26 cellular contexts compared by ENCODE assay signal in the genomic region with DNA sequence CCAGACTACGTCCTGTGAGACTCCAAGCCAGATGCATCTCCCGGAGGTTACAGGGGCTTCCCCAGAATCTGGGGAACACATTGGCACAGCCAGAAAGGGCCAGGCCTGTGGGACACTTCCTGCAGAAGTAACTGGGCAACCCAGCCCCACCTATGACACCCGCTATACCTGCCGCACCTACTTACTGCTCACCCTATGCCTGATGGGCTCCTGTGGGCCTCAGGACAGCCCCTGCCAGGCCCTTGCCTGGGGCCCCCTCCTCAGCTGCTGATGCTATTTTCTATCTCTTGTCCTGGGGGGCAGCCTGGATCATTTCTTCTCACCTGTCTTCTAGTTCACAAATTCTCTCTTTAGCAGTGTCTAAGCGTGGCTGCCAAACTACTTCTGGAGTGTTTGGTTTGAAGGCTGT. TPM values are rescaled to one million over a fixed set of nuclear protein-coding genes. Genes with fewer than 3 reads are reported as not detected.
DNase-seq lines count a peak whose midpoint lies in the region; ATAC-seq, FAIRE-seq and TF ChIP-seq lines count a peak whose summit lies in the region.
"Had no signal": no experiment of that assay in that cellular context is flagged by ENCODE, and none has a peak within 500 bp of the region (broad histone marks: within the 10 kb centered on the region; RNA-seq: fewer than 3 reads in every experiment).

No MANE protein-coding gene starts in this region.

- intact Hi-C loops in right lobe of liver (cut with DNase I) (no loop called here), HepG2 (cut with micrococcal nuclease; ENCODE audit: unreplicated experiment) (no loop called here), ascending aorta (cut with DNase I) (no loop called here)

- H3K4ac ChIP-seq in H1 (replicated peaks; ENCODE audit: insufficient read length, low read depth, low read length), result no peak overlapping the region

- no peaks in the 10 kb centered on the region for H3K79me2 ChIP-seq in HepG2 (ENCODE audit: insufficient read depth, low read length)
- H3K79me2 ChIP-seq in H1 (ENCODE audit: control insufficient read depth in 1 of 2, insufficient read depth in 2 of 2, low read length in 2 of 2), result no peaks in the 10 kb centered on the region
- H3K79me2 ChIP-seq in osteoblast (ENCODE audit: insufficient read depth, low read length), result no peaks in the 10 kb centered on the region

- 90% methylated on average over 1 of the region's 5 CpGs for WGBS in right lobe of liver (ENCODE audit: insufficient coverage, low coverage, low lambda C conversion rate, missing lambda C conversion rate)
- 63% methylated on average over 2 of the region's 5 CpGs for WGBS in HepG2 (ENCODE audit: low lambda C conversion rate)
- WGBS in H1 (ENCODE audit: extremely low coverage in 1 of 2, insufficient coverage in 1 of 2, insufficient read length in 1 of 2, insufficient replicate concordance in 2 of 2, low coverage in 1 of 2, low lambda C conversion rate in 2 of 2, missing lambda C conversion rate in 1 of 2), 2 experiments, result 92% methylated on average over 5 of the region's 5 CpGs; no CpG with 5 or more reads in 1 of the 2 experiments

- no peak overlapping the region for H3K18ac ChIP-seq in H1 (ENCODE audit: extremely low read depth, low read length)

- H3K23me2 ChIP-seq in H1 (ENCODE audit: low read depth, low read length), result no peaks in the 10 kb centered on the region

- no peak overlapping the region for H3K27ac ChIP-seq in right lobe of liver
- H3K27ac ChIP-seq in HepG2 (ENCODE audit: extremely low read length, insufficient read depth, low read length), result no peak overlapping the region
- no peak overlapping the region for H3K27ac ChIP-seq in H1 (ENCODE audit: low read depth, low read length)
- H3K27ac ChIP-seq in osteoblast (ENCODE audit: low read depth, low read length), result no peak overlapping the region
- H3K27ac ChIP-seq in ascending aorta, result no peak overlapping the region
- no peak overlapping the region for H3K27ac ChIP-seq in WERI-Rb-1
- H3K27ac ChIP-seq: BLaER1 treated with 17β-estradiol and CSF1 and Interleukin-3, amounts not matched to agents 10 nM and 100 nM; SK-N-MC had no signal

- H2AK5ac ChIP-seq in H1 (ENCODE audit: low read depth, low read length), result no peak overlapping the region

- no peaks in the 10 kb centered on the region for H3K36me3 ChIP-seq in right lobe of liver
- no peaks in the 10 kb centered on the region for H3K36me3 ChIP-seq in HepG2 (replicated peaks in 1 of 2; ENCODE audit: control insufficient read depth in 1 of 2, insufficient read depth in 2 of 2, low read length in 2 of 2)
- H3K36me3 ChIP-seq in H1 (ENCODE audit: control insufficient read depth in 2 of 4, insufficient read depth in 4 of 4, low read length in 3 of 4), result peaks cover 0 to 4% (median 0%) of the 10 kb centered on the region in 4 experiments; a peak in 2 of 8 replicates
- no peaks in the 10 kb centered on the region for H3K36me3 ChIP-seq in osteoblast (ENCODE audit: insufficient read depth, low read length)
- peaks cover 0 to 21% of the 10 kb centered on the region in 2 donors for H3K36me3 ChIP-seq in ascending aorta
- H3K36me3 ChIP-seq in WERI-Rb-1, result peaks cover 48% of the 10 kb centered on the region

- H2BK120ac ChIP-seq in H1 (replicated peaks; ENCODE audit: low read depth, low read length), result no peak overlapping the region

- H4K5ac ChIP-seq in H1 (ENCODE audit: insufficient read length, low read depth, low read length), result no peak overlapping the region

- no peaks in the 10 kb centered on the region for H4K20me1 ChIP-seq in HepG2 (ENCODE audit: insufficient read depth, low read length)
- H4K20me1 ChIP-seq in H1 (replicated peaks in 1 of 2; ENCODE audit: control insufficient read depth in 1 of 2, insufficient read depth in 2 of 2, low read length in 2 of 2), result peaks cover 0 to 2% of the 10 kb centered on the region in 2 experiments
- no peaks in the 10 kb centered on the region for H4K20me1 ChIP-seq in osteoblast (ENCODE audit: insufficient read depth, low read length)

- TF ChIP-seq RAD21 in HepG2 (CRISPR knock-in tag; IDR thresholded peaks at IDR 0.05) (no peak), H1 (IDR thresholded peaks at IDR 0.05 in 1 of 2, conservative IDR thresholded peaks at IDR 0.05 in 1 of 2; ENCODE audit: low read depth in 2 of 2, low read length in 2 of 2) (no peak)

- no TSS peak for BruUV-seq in HepG2 (replicated peaks; lab: Mats Ljungman, UMichigan)

- H3K4me3 ChIP-seq in right lobe of liver (no peak overlapping the region), HepG2 (replicated peaks in 1 of 3; ENCODE audit: insufficient read depth in 1 of 3, low read depth in 2 of 3, low read length in 3 of 3) (no peak overlapping the region), H1 (ENCODE audit: extremely low read depth in 1 of 4, insufficient read depth in 2 of 4, low read depth in 3 of 4, low read length in 4 of 4) (no peak overlapping the region), osteoblast (ENCODE audit: insufficient read depth, low read length) (no peak overlapping the region), ascending aorta (no peak overlapping the region), WERI-Rb-1 (ENCODE audit: low read depth, low read length) (no peak overlapping the region)
- H3K4me3 ChIP-seq: SK-N-MC had no signal

- no peak for TF ChIP-seq EP300 in HepG2 (IDR thresholded peaks at IDR 0.05; ENCODE audit: low read depth in 2 of 2, low read length in 2 of 2)
- TF ChIP-seq EP300 in HepG2 (CRISPR knock-in tag; IDR thresholded peaks at IDR 0.05; ENCODE audit: borderline replicate concordance), result no peak
- no peak for TF ChIP-seq EP300 in H1 (IDR thresholded peaks at IDR 0.05; ENCODE audit: borderline replicate concordance in 1 of 2, low read depth in 2 of 2, low read length in 2 of 2)

- in situ Hi-C loops in HepG2 (cut with HindIII; ENCODE audit: extremely low pct_ligation_motif_present, low pct_unique_long_range_greater_than_20kb), result loop anchor here (10.0 kb wide), 1 partner anchor 45 kb away; no protein-coding TSS in a partner anchor

- no peak overlapping the region for H4K8ac ChIP-seq in H1 (ENCODE audit: extremely low read depth, insufficient read depth, low read length)

- H3K27me3 ChIP-seq in right lobe of liver (no peaks in the 10 kb centered on the region), HepG2 (ENCODE audit: control insufficient read depth in 1 of 2, insufficient read depth in 2 of 2, low read length in 2 of 2) (peaks cover 3 to 11% of the 10 kb centered on the region in 2 experiments; a peak in 2 of 5 replicates), H1 (replicated peaks in 1 of 4; ENCODE audit: control insufficient read depth in 3 of 4, extremely low read depth in 1 of 4, insufficient read depth in 3 of 4, low read length in 3 of 4) (no peaks in the 10 kb centered on the region), osteoblast (ENCODE audit: insufficient read depth, low read length) (no peaks in the 10 kb centered on the region), ascending aorta (no peaks in the 10 kb centered on the region), WERI-Rb-1 (ENCODE audit: insufficient read depth, low read depth, severe bottlenecking) (no peaks in the 10 kb centered on the region)
- H3K27me3 ChIP-seq: BLaER1 treated with 17β-estradiol and CSF1 and Interleukin-3, amounts not matched to agents 10 nM and 100 nM had no signal

- no peak overlapping the region for H3K14ac ChIP-seq in H1 (ENCODE audit: insufficient read length)

- H2BK15ac ChIP-seq in H1 (ENCODE audit: low read length), result no peak overlapping the region

- ATAC-seq in right lobe of liver (no peak), HepG2 (no peak), GM21619 (IDR thresholded peaks at IDR 0.05; ENCODE audit: unreplicated experiment) (no peak)
- ATAC-seq: Panc1 had no signal

- no peak overlapping the region for H3K56ac ChIP-seq in H1 (replicated peaks; ENCODE audit: insufficient read length, low read depth, low read length)

- CTCF ChIA-PET in HepG2 (lab: Yijun Ruan, JAX; ENCODE audit: low intra/inter-chr PET ratio, low total read pairs) (no interaction called here), H1 (lab: Charles Lee; ENCODE audit: partially characterized antibody) (interaction anchor here (1.1 kb wide), 1 partner anchor 20 kb away, joined by 3 read pairs; no protein-coding TSS in a partner anchor)

- TF ChIP-seq POLR2A in right lobe of liver (IDR thresholded peaks at IDR 0.05) (no peak), HepG2 (IDR thresholded peaks at IDR 0.05; ENCODE audit: insufficient read depth in 1 of 2, low read depth in 2 of 2, low read length in 2 of 2) (no peak), H1 (IDR thresholded peaks at IDR 0.05; ENCODE audit: control extremely low read depth in 1 of 2, low read depth in 2 of 2, low read length in 2 of 2) (no peak)

- H2AFZ ChIP-seq in HepG2 (ENCODE audit: low read length), result no peak overlapping the region
- no peak overlapping the region for H2AFZ ChIP-seq in H1 (ENCODE audit: low read length)
- no peak overlapping the region for H2AFZ ChIP-seq in osteoblast (ENCODE audit: low read length)

- POLR2A ChIA-PET in HepG2 (lab: Yijun Ruan, JAX) (no interaction called here), H1 (lab: Charles Lee; ENCODE audit: partially characterized antibody) (no interaction called here)

- H2BK20ac ChIP-seq in H1 (ENCODE audit: low read length), result no peak overlapping the region

- no peak overlapping the region for H2BK12ac ChIP-seq in H1 (ENCODE audit: low read depth, low read length)

- no peaks in the 10 kb centered on the region for H3K79me1 ChIP-seq in H1 (ENCODE audit: low read depth, low read length)

- H3K9ac ChIP-seq in HepG2 (ENCODE audit: insufficient read depth, low read depth, low read length), result no peak overlapping the region
- no peak overlapping the region for H3K9ac ChIP-seq in H1 (replicated peaks in 1 of 4; ENCODE audit: extremely low read depth in 1 of 4, low read depth in 3 of 4, low read length in 3 of 4)
- H3K9ac ChIP-seq: BLaER1 treated with 17β-estradiol and CSF1 and Interleukin-3, amounts not matched to agents 10 nM and 100 nM had no signal

- FAIRE-seq in HepG2 (lab: Jason Lieb, UNC) (no peak), H1 (lab: Jason Lieb, UNC) (no peak)
- FAIRE-seq: A204.1, GM18507 had no signal

- TF ChIP-seq CTCF in right lobe of liver (IDR thresholded peaks at IDR 0.05) (no peak), HepG2 (CRISPR knock-in tag; IDR thresholded peaks at IDR 0.05) (no peak), H1 (IDR thresholded peaks at IDR 0.05; ENCODE audit: control extremely low read depth in 1 of 3, insufficient read depth in 1 of 3, low read depth in 1 of 3, low read length in 3 of 3) (no peak), osteoblast (IDR thresholded peaks at IDR 0.05; ENCODE audit: extremely low read depth, low read depth, low read length) (no peak), ascending aorta (IDR thresholded peaks at IDR 0.05) (no peak), WERI-Rb-1 (IDR thresholded peaks at IDR 0.05; ENCODE audit: low read depth, low read length) (no peak)

- no peak overlapping the region for H3K23ac ChIP-seq in H1 (ENCODE audit: insufficient read length)

- DNase-seq in right lobe of liver (peak in 2 of 3 donors; percentile 13 to 15), HepG2 (ENCODE audit: low spot score) (no peak), H1 (ENCODE audit: low read depth in 1 of 2, low spot score in 2 of 2) (no peak), osteoblast (ENCODE audit: insufficient read length, low spot score, missing footprints) (peak; percentile 45), ascending aorta (ENCODE audit: low spot score in 2 of 2) (no peak), WERI-Rb-1 (no peak), NOMO-1 (lab: John Stamatoyannopoulos, UW; ENCODE audit: unreplicated experiment in 2 of 2) (no peak)
- DNase-seq: AML-193; CD4-positive, alpha-beta T cell; COR-L47; DMS53; H7; NCI-H1092; NCI-H1417 treated with DMSO at 0.1 percent for 48 hours; NCI-H1694 treated with DMSO at 0.1 percent for 48 hours; NCI-H2081; NCI-H2227 treated with DMSO at 0.1 percent for 48 hours; NCI-H69; SHP77 treated with DMSO at 0.1 percent for 48 hours had no signal

- H3K9me3 ChIP-seq in right lobe of liver (peaks cover 0 to 9% (median 0%) of the 10 kb centered on the region in 4 donors), HepG2 (ENCODE audit: low read length) (peaks cover 10% of the 10 kb centered on the region), H1 (ENCODE audit: insufficient read depth in 2 of 2, low read depth in 1 of 2, low read length in 1 of 2) (peaks cover 5 to 16% of the 10 kb centered on the region in 2 experiments), osteoblast (ENCODE audit: low read depth, low read length) (peaks cover 8% of the 10 kb centered on the region), ascending aorta (peaks cover 6 to 9% of the 10 kb centered on the region in 2 donors), WERI-Rb-1 (ENCODE audit: severe bottlenecking) (peaks cover 17% of the 10 kb centered on the region)

- H2BK5ac ChIP-seq in H1 (ENCODE audit: low read depth, low read length), result no peak overlapping the region

- H4K91ac ChIP-seq in H1 (replicated peaks; ENCODE audit: insufficient read length, low read length), result no peak overlapping the region

- H3K4me1 ChIP-seq in right lobe of liver (no peaks in the 10 kb centered on the region), HepG2 (ENCODE audit: insufficient read depth, low read length) (no peaks in the 10 kb centered on the region), H1 (replicated peaks in 1 of 4; ENCODE audit: control insufficient read depth in 3 of 4, insufficient read depth in 4 of 4, low read length in 3 of 4) (peaks cover 0 to 9% (median 0%) of the 10 kb centered on the region in 4 experiments; a peak in 3 of 7 replicates), osteoblast (ENCODE audit: insufficient read depth, low read length) (no peaks in the 10 kb centered on the region), ascending aorta (no peaks in the 10 kb centered on the region)

- no peak overlapping the region for H3K4me2 ChIP-seq in HepG2 (ENCODE audit: low read depth, low read length)
- no peak overlapping the region for H3K4me2 ChIP-seq in H1 (ENCODE audit: insufficient read depth in 1 of 2, low read depth in 2 of 2, low read length in 2 of 2)
- no peak overlapping the region for H3K4me2 ChIP-seq in osteoblast (ENCODE audit: insufficient read depth, low read length)
- H3K4me2 ChIP-seq: BLaER1 treated with 17β-estradiol and CSF1 and Interleukin-3, amounts not matched to agents 10 nM and 100 nM had no signal

RNA-seq across cellular contexts. Expression of gene JAG2, which starts 28.7 kb away (rescaled TPM):
- 1 to 10 TPM; 1.1 to 3.5 (median 1.2) TPM for total RNA-seq in right lobe of liver
- total RNA-seq in HepG2 (2016; rRNA removed; fragmentation: Illumina TruSeq; extraction: Trizol), result 0.04 TPM in 1 of 2 replicates, not detected in the other
- not detected in 2 replicates for total RNA-seq in HepG2 (2016; cell fraction: cytosol; rRNA removed; fragmentation: Illumina TruSeq; extraction: Trizol; ENCODE audit: low read depth)
- total RNA-seq in HepG2 (2016; cell fraction: insoluble cytoplasmic fraction; rRNA removed; fragmentation: Illumina TruSeq; extraction: Trizol), result not detected in 2 replicates
- not detected in 2 replicates for total RNA-seq in HepG2 (2016; cell fraction: membrane; rRNA removed; fragmentation: Illumina TruSeq; extraction: Trizol)
- total RNA-seq in HepG2 (2016; cell fraction: nucleus; rRNA removed; fragmentation: Illumina TruSeq; extraction: Trizol), result not detected in 2 replicates
- 0.16 and 0.22 TPM in 2 replicates for polyA plus RNA-seq in HepG2 (2011; rRNA removed)
- 0.04 and 0.10 TPM in 2 replicates for polyA plus RNA-seq in HepG2 (2011; cell fraction: cytosol; rRNA removed)
- 1.3 and 3.3 TPM in 2 replicates for polyA plus RNA-seq in HepG2 (2011; cell fraction: nucleus; rRNA removed)
- polyA plus RNA-seq in HepG2 (2012), result 0.16 TPM in 1 of 2 replicates, not detected in the other
- polyA plus RNA-seq in HepG2 (2016; cell fraction: cytosol; fragmentation: Illumina TruSeq; extraction: Trizol; ENCODE audit: low read depth), result not detected in 2 replicates
- polyA plus RNA-seq in HepG2 (2016; cell fraction: insoluble cytoplasmic fraction; fragmentation: Illumina TruSeq; extraction: Trizol; ENCODE audit: low read depth), result not detected in 2 replicates
- not detected in 2 replicates for polyA plus RNA-seq in HepG2 (2016; cell fraction: membrane; fragmentation: Illumina TruSeq; extraction: Trizol; ENCODE audit: low read depth)
- polyA plus RNA-seq in HepG2 (2016; cell fraction: nucleus; fragmentation: Illumina TruSeq; extraction: Trizol; ENCODE audit: insufficient read depth, low read depth), result not detected in 2 replicates
- polyA minus RNA-seq in HepG2 (2011; rRNA and poly(A)+ RNA removed; ENCODE audit: low replicate concordance), result 0.36 and 6.6 TPM in 2 replicates
- 0.44 TPM in 1 of 2 replicates, not detected in the other for polyA minus RNA-seq in HepG2 (2011; cell fraction: cytosol; rRNA and poly(A)+ RNA removed)
- 0.13 TPM in 1 of 2 replicates, not detected in the other for polyA minus RNA-seq in HepG2 (2011; cell fraction: nucleus; rRNA and poly(A)+ RNA removed)
- 6.2 and 8.9 TPM in 2 replicates for total RNA-seq in H1 (2021; fragmentation: NEBNext Ultra II Directional; extraction: Animal tissue kit (Norgen Biotek cat#: 25700))
- polyA plus RNA-seq in H1 (2011; rRNA removed), result 2.8 and 4.8 TPM in 2 replicates
- 6.5 TPM for polyA plus RNA-seq in H1 (2011; cell fraction: cytosol; rRNA removed)
- polyA plus RNA-seq in H1 (2011; cell fraction: nucleus; rRNA removed), result 27.2 TPM
- 5.4 to 9.8 TPM (median 7.3 TPM) in 4 replicates for polyA plus RNA-seq in H1 (2012, experiment 1 of 2)
- polyA plus RNA-seq in H1 (2012, experiment 2 of 2), result 4.8 TPM
- 4.2 TPM for polyA plus RNA-seq in H1 (2013, experiment 1 of 2)
- 4.1 TPM for polyA plus RNA-seq in H1 (2013, experiment 2 of 2)
- 3.4 and 4.7 TPM in 2 replicates for polyA minus RNA-seq in H1 (2011; rRNA and poly(A)+ RNA removed)
- 2.9 TPM for polyA minus RNA-seq in H1 (2011; cell fraction: cytosol; rRNA and poly(A)+ RNA removed)
- 5.7 TPM for polyA minus RNA-seq in H1 (2011; cell fraction: nucleus; rRNA and poly(A)+ RNA removed)
- total RNA-seq in osteoblast, result 1.8 and 3.3 TPM in 2 replicates
- 35.5 TPM for total RNA-seq in ascending aorta
- polyA plus RNA-seq: IgD-negative memory B cell had no signal

RNA-seq across cellular contexts. Expression of gene NUDT14, which starts 41.3 kb away (rescaled TPM):
- total RNA-seq in right lobe of liver, result 10 to 100 TPM in 5 of 6 experiments, 1 to 10 TPM in 1; 9.0 to 27.4 (median 11.4) TPM
- 4.0 and 5.8 TPM in 2 replicates for total RNA-seq in HepG2 (2016; rRNA removed; fragmentation: Illumina TruSeq; extraction: Trizol)
- 9.0 and 9.9 TPM in 2 replicates for total RNA-seq in HepG2 (2016; cell fraction: cytosol; rRNA removed; fragmentation: Illumina TruSeq; extraction: Trizol; ENCODE audit: low read depth)
- total RNA-seq in HepG2 (2016; cell fraction: insoluble cytoplasmic fraction; rRNA removed; fragmentation: Illumina TruSeq; extraction: Trizol), result 4.4 and 5.8 TPM in 2 replicates
- total RNA-seq in HepG2 (2016; cell fraction: membrane; rRNA removed; fragmentation: Illumina TruSeq; extraction: Trizol), result 7.1 and 10.6 TPM in 2 replicates
- 2.4 and 2.7 TPM in 2 replicates for total RNA-seq in HepG2 (2016; cell fraction: nucleus; rRNA removed; fragmentation: Illumina TruSeq; extraction: Trizol)
- 6.1 and 6.7 TPM in 2 replicates for polyA plus RNA-seq in HepG2 (2011; rRNA removed)
- 5.7 and 9.2 TPM in 2 replicates for polyA plus RNA-seq in HepG2 (2011; cell fraction: cytosol; rRNA removed)
- 5.6 and 6.5 TPM in 2 replicates for polyA plus RNA-seq in HepG2 (2011; cell fraction: nucleus; rRNA removed)
- polyA plus RNA-seq in HepG2 (2012), result 4.5 and 5.4 TPM in 2 replicates
- polyA plus RNA-seq in HepG2 (2016; cell fraction: cytosol; fragmentation: Illumina TruSeq; extraction: Trizol; ENCODE audit: low read depth), result 11.3 and 13.8 TPM in 2 replicates
- polyA plus RNA-seq in HepG2 (2016; cell fraction: insoluble cytoplasmic fraction; fragmentation: Illumina TruSeq; extraction: Trizol; ENCODE audit: low read depth), result 4.0 and 5.1 TPM in 2 replicates
- polyA plus RNA-seq in HepG2 (2016; cell fraction: membrane; fragmentation: Illumina TruSeq; extraction: Trizol; ENCODE audit: low read depth), result 7.8 and 10.1 TPM in 2 replicates
- polyA plus RNA-seq in HepG2 (2016; cell fraction: nucleus; fragmentation: Illumina TruSeq; extraction: Trizol; ENCODE audit: insufficient read depth, low read depth), result 5.5 and 5.6 TPM in 2 replicates
- 3.5 and 4.3 TPM in 2 replicates for polyA minus RNA-seq in HepG2 (2011; rRNA and poly(A)+ RNA removed; ENCODE audit: low replicate concordance)
- 1.3 and 3.4 TPM in 2 replicates for polyA minus RNA-seq in HepG2 (2011; cell fraction: cytosol; rRNA and poly(A)+ RNA removed)
- 1.3 and 1.9 TPM in 2 replicates for polyA minus RNA-seq in HepG2 (2011; cell fraction: nucleus; rRNA and poly(A)+ RNA removed)
- total RNA-seq in H1 (2021; fragmentation: NEBNext Ultra II Directional; extraction: Animal tissue kit (Norgen Biotek cat#: 25700)), result 33.3 and 33.6 TPM in 2 replicates
- 25.5 and 40.3 TPM in 2 replicates for polyA plus RNA-seq in H1 (2011; rRNA removed)
- 35.2 TPM for polyA plus RNA-seq in H1 (2011; cell fraction: cytosol; rRNA removed)
- polyA plus RNA-seq in H1 (2011; cell fraction: nucleus; rRNA removed), result 49.1 TPM
- polyA plus RNA-seq in H1 (2012, experiment 1 of 2), result 28.3 to 44.3 TPM (median 38.0 TPM) in 4 replicates
- 26.9 TPM for polyA plus RNA-seq in H1 (2012, experiment 2 of 2)
- polyA plus RNA-seq in H1 (2013, experiment 1 of 2), result 21.1 TPM
- 19.1 TPM for polyA plus RNA-seq in H1 (2013, experiment 2 of 2)
- polyA minus RNA-seq in H1 (2011; rRNA and poly(A)+ RNA removed), result 3.2 and 4.2 TPM in 2 replicates
- polyA minus RNA-seq in H1 (2011; cell fraction: cytosol; rRNA and poly(A)+ RNA removed), result 13.7 TPM
- 12.6 TPM for polyA minus RNA-seq in H1 (2011; cell fraction: nucleus; rRNA and poly(A)+ RNA removed)
- total RNA-seq in osteoblast, result 13.6 and 15.9 TPM in 2 replicates
- 1.5 TPM for total RNA-seq in ascending aorta

Comparison
In these comparisons a context has a peak if more than half of its experiments do, and no peak if none do; other contexts are left out.
1. DNase-seq: peak in right lobe of liver (2 of 3) and osteoblast (single experiment); none in HepG2 (single experiment), H1 (0 of 2), ascending aorta (0 of 2), WERI-Rb-1 (single experiment) and NOMO-1 (0 of 2).